ENCODE assay signal across 1 cellular context in the genomic region with DNA sequence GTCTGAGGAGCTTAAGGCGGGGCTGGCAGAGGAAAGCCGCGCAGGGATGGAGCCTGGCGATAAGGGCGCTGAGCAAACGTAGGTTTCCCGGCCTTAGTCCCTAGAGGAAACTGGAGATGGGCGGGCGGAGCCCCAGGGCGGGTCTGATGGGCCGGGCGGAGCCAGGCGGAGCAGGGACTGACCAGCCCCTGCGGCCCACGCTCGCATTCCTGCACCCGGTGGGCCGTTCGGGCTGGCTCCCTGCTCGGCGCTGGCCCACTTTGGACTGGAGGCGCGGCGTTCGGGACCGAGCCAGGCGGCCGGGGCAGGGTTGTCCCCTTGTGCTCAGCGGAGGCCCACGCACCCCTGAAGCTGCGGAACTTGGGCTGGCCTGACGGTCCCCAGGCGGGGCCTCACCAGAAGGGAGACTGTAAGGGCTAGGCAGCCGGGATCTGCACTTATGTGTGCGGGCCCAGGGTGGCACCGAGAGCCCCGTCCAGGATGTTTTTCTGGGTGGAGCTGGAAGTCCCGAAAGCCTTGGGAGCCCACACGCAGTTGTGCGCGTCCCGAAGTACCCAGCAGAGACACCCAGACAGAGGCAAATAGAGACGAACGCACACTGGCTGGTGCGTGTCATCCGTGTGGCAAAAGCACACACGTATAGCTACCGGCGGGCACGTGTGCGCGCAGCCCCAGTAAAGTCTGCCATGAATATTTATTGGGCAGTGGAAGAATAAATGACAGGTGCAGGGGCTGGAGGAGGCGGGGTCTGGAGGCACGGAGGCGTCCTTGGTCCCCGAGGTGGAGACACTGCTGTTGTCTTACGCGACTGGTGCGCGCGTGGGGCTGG.
TF ChIP-seq lines count a peak whose summit lies in the region.

No MANE protein-coding gene starts in this region.

TF ChIP-seq in HEK293, 187 proteins besides CTCF, POLR2A, EP300 and RAD21 (continued from another document and continues in another):
- TF ChIP-seq, protein P1, sequence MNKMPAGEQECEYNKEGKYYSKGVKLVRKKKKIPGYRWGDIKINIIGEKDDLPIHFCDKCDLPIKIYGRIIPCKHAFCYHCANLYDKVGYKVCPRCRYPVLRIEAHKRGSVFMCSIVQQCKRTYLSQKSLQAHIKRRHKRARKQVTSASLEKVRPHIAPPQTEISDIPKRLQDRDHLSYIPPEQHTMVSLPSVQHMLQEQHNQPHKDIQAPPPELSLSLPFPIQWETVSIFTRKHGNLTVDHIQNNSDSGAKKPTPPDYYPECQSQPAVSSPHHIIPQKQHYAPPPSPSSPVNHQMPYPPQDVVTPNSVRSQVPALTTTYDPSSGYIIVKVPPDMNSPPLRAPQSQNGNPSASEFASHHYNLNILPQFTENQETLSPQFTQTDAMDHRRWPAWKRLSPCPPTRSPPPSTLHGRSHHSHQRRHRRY (tag by site-specific recombination; IDR thresholded peaks at IDR 0.05): no peak
- TF ChIP-seq ZNF391 (tag by site-specific recombination; IDR thresholded peaks at IDR 0.05; ENCODE audit: borderline replicate concordance, low read depth) (no peak), BCL11A (tag by site-specific recombination; IDR thresholded peaks at IDR 0.05; ENCODE audit: low read depth) (no peak), ZNF362 (tag by site-specific recombination; IDR thresholded peaks at IDR 0.05) (no peak), SP2 (tag by site-specific recombination; IDR thresholded peaks at IDR 0.05) (peak; percentile 80), ZBTB20 (tag by site-specific recombination; IDR thresholded peaks at IDR 0.05) (peak; percentile 66; the same call in 1 of the 2 replicates), ZNF121 (tag by site-specific recombination; IDR thresholded peaks at IDR 0.05) (no peak), GLIS2 (tag by site-specific recombination; IDR thresholded peaks at IDR 0.05) (peak; percentile 50; the same call in 1 of the 2 replicates), ZNF501 (tag by site-specific recombination; IDR thresholded peaks at IDR 0.05) (peak; percentile 57; the same call in 1 of the 2 replicates), KLF8 (tag by site-specific recombination; IDR thresholded peaks at IDR 0.05) (peak; percentile 30; the same call in 1 of the 2 replicates), ZFHX2 (tag by site-specific recombination; conservative IDR thresholded peaks at IDR 0.05) (peak; percentile 87), KLF17 (tag by site-specific recombination; IDR thresholded peaks at IDR 0.05) (peak; percentile 88), SP7 (tag by site-specific recombination; IDR thresholded peaks at IDR 0.05) (peak; percentile 58), ZFP37 (tag by site-specific recombination; IDR thresholded peaks at IDR 0.05) (no peak), MZF1 (tag by site-specific recombination; IDR thresholded peaks at IDR 0.05; ENCODE audit: borderline replicate concordance) (no peak), ZNF324 (tag by site-specific recombination; IDR thresholded peaks at IDR 0.05) (0 out of 2 replicates have a peak, but pooled peaks have one; percentile 25), ZBTB8A (tag by site-specific recombination; IDR thresholded peaks at IDR 0.05) (peak; percentile 59; the same call in 1 of the 2 replicates), ZBTB21 (tag by site-specific recombination; IDR thresholded peaks at IDR 0.05) (no peak), ZNF221 (tag by site-specific recombination; IDR thresholded peaks at IDR 0.05; ENCODE audit: borderline replicate concordance) (no peak), ZNF138 (tag by site-specific recombination; IDR thresholded peaks at IDR 0.05; ENCODE audit: borderline replicate concordance) (no peak), GFI1B (tag by site-specific recombination; IDR thresholded peaks at IDR 0.05) (no peak), ZNF19 (tag by site-specific recombination; IDR thresholded peaks at IDR 0.05; ENCODE audit: low read depth) (no peak), ZSCAN30 (tag by site-specific recombination; IDR thresholded peaks at IDR 0.05) (peak; percentile 9; the same call in 1 of the 2 replicates), ZNF18 (tag by site-specific recombination; IDR thresholded peaks at IDR 0.05) (no peak), ZNF133 (tag by site-specific recombination; IDR thresholded peaks at IDR 0.05) (no peak), KLF7 (tag by site-specific recombination; IDR thresholded peaks at IDR 0.05; ENCODE audit: borderline replicate concordance) (peak; percentile 71), ZNF830 (tag by site-specific recombination; IDR thresholded peaks at IDR 0.05; ENCODE audit: low read depth) (no peak), SALL2 (tag by site-specific recombination; IDR thresholded peaks at IDR 0.05; ENCODE audit: borderline replicate concordance) (no peak), ZNF629 (tag by site-specific recombination; IDR thresholded peaks at IDR 0.05) (peak; percentile 29; the same call in 1 of the 2 replicates), ZNF416 (tag by site-specific recombination; IDR thresholded peaks at IDR 0.05) (no peak), ZNF157 (tag by site-specific recombination; IDR thresholded peaks at IDR 0.05) (no peak), ZNF530 (tag by site-specific recombination; IDR thresholded peaks at IDR 0.05; ENCODE audit: low read depth) (no peak), SETDB1 (IDR thresholded peaks at IDR 0.05; ENCODE audit: insufficient read length, low read length) (no peak), TCF7L2 (IDR thresholded peaks at IDR 0.05; ENCODE audit: borderline replicate concordance, low read depth, low read length) (no peak), ZNF561 (tag by site-specific recombination; IDR thresholded peaks at IDR 0.05; ENCODE audit: borderline replicate concordance) (no peak; the same call in 1 of the 2 replicates), ZBTB48 (tag by site-specific recombination; IDR thresholded peaks at IDR 0.05) (peak; percentile 88; the same call in 1 of the 2 replicates), ZNF677 (tag by site-specific recombination; IDR thresholded peaks at IDR 0.05) (no peak), ZNF175 (tag by site-specific recombination; IDR thresholded peaks at IDR 0.05) (no peak), ZNF555 (tag by site-specific recombination; conservative IDR thresholded peaks at IDR 0.05) (no peak), ZNF2 (tag by site-specific recombination; IDR thresholded peaks at IDR 0.05) (peak; percentile 21; the same call in 1 of the 2 replicates), MYNN (tag by site-specific recombination; IDR thresholded peaks at IDR 0.05; ENCODE audit: borderline replicate concordance) (no peak), RBAK (tag by site-specific recombination; IDR thresholded peaks at IDR 0.05) (no peak), ZNF335 (tag by site-specific recombination; conservative IDR thresholded peaks at IDR 0.05) (peak; percentile 77), ZNF701 (tag by site-specific recombination; IDR thresholded peaks at IDR 0.05) (no peak), ZBTB10 (tag by site-specific recombination; IDR thresholded peaks at IDR 0.05) (no peak), ZNF777 (tag by site-specific recombination; IDR thresholded peaks at IDR 0.05; ENCODE audit: borderline replicate concordance) (0 out of 2 replicates have a peak, but pooled peaks have one; percentile 74), ZNF843 (tag by site-specific recombination; IDR thresholded peaks at IDR 0.05) (no peak; the same call in 1 of the 2 replicates), ZNF449 (tag by site-specific recombination; IDR thresholded peaks at IDR 0.05) (peak; percentile 64), ZFP69B (tag by site-specific recombination; IDR thresholded peaks at IDR 0.05) (0 out of 2 replicates have a peak, but pooled peaks have one; percentile 47)
- TF ChIP-seq, protein P2, sequence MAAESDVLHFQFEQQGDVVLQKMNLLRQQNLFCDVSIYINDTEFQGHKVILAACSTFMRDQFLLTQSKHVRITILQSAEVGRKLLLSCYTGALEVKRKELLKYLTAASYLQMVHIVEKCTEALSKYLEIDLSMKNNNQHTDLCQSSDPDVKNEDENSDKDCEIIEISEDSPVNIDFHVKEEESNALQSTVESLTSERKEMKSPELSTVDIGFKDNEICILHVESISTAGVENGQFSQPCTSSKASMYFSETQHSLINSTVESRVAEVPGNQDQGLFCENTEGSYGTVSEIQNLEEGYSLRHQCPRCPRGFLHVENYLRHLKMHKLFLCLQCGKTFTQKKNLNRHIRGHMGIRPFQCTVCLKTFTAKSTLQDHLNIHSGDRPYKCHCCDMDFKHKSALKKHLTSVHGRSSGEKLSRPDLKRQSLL (tag by site-specific recombination; IDR thresholded peaks at IDR 0.05): no peak
- TF ChIP-seq, protein P3, sequence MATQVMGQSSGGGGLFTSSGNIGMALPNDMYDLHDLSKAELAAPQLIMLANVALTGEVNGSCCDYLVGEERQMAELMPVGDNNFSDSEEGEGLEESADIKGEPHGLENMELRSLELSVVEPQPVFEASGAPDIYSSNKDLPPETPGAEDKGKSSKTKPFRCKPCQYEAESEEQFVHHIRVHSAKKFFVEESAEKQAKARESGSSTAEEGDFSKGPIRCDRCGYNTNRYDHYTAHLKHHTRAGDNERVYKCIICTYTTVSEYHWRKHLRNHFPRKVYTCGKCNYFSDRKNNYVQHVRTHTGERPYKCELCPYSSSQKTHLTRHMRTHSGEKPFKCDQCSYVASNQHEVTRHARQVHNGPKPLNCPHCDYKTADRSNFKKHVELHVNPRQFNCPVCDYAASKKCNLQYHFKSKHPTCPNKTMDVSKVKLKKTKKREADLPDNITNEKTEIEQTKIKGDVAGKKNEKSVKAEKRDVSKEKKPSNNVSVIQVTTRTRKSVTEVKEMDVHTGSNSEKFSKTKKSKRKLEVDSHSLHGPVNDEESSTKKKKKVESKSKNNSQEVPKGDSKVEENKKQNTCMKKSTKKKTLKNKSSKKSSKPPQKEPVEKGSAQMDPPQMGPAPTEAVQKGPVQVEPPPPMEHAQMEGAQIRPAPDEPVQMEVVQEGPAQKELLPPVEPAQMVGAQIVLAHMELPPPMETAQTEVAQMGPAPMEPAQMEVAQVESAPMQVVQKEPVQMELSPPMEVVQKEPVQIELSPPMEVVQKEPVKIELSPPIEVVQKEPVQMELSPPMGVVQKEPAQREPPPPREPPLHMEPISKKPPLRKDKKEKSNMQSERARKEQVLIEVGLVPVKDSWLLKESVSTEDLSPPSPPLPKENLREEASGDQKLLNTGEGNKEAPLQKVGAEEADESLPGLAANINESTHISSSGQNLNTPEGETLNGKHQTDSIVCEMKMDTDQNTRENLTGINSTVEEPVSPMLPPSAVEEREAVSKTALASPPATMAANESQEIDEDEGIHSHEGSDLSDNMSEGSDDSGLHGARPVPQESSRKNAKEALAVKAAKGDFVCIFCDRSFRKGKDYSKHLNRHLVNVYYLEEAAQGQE (tag by site-specific recombination; IDR thresholded peaks at IDR 0.05): no peak
